19 cellular contexts compared by ENCODE assay signal in genomic region chr15:100311829-100312228, GRCh38. TPM values are rescaled to one million over a fixed set of nuclear protein-coding genes. Genes with fewer than 3 reads are reported as not detected.
DNase-seq lines count a peak whose midpoint lies in the region; ATAC-seq and TF ChIP-seq lines count a peak whose summit lies in the region.
"Had no signal": no experiment of that assay in that cellular context is flagged by ENCODE, and none has a peak within 500 bp of the region (broad histone marks: within the 10 kb centered on the region; RNA-seq: fewer than 3 reads in every experiment).

No MANE protein-coding gene starts in this region.

- H3K4me1 ChIP-seq in SK-N-SH (ENCODE audit: control insufficient read depth in 1 of 2, insufficient read depth in 2 of 2, low read depth in 1 of 2, low read length in 1 of 2) = peaks cover 0 to 12% of the 10 kb centered on the region in 2 experiments; a peak in 1 of 4 replicates
- H3K4me1 ChIP-seq in smooth muscle cell (ENCODE audit: low read depth) = peaks cover 9% of the 10 kb centered on the region

- H3K27me3 ChIP-seq in SK-N-SH (ENCODE audit: insufficient read depth) (no peaks in the 10 kb centered on the region), smooth muscle cell (ENCODE audit: low read depth) (no peaks in the 10 kb centered on the region)
- H3K27me3 ChIP-seq: MG63 had no signal

- no peak for TF ChIP-seq RAD21 in SK-N-SH (IDR thresholded peaks at IDR 0.05; ENCODE audit: low read length)

- H3K79me2 ChIP-seq in SK-N-SH (ENCODE audit: insufficient read depth) (no peaks in the 10 kb centered on the region), smooth muscle cell (ENCODE audit: low read depth) (no peaks in the 10 kb centered on the region)

- no peak for TF ChIP-seq EP300 in SK-N-SH (IDR thresholded peaks at IDR 0.05; ENCODE audit: borderline replicate concordance in 1 of 2, low read depth in 1 of 2, low read length in 1 of 2)

- H3K9me2 ChIP-seq in SK-N-SH = no peaks in the 10 kb centered on the region

- H3F3A ChIP-seq in SK-N-SH (replicated peaks; ENCODE audit: insufficient read depth) = no peaks in the 10 kb centered on the region
- H3F3A ChIP-seq in smooth muscle cell (ENCODE audit: low read depth) = no peaks in the 10 kb centered on the region

- H3K9ac ChIP-seq in SK-N-SH (no peak overlapping the region), smooth muscle cell (ENCODE audit: low read depth) (no peak overlapping the region)

- H3K36me3 ChIP-seq in SK-N-SH (replicated peaks in 1 of 2; ENCODE audit: control insufficient read depth in 1 of 2, insufficient read depth in 2 of 2, low read length in 1 of 2) (no peaks in the 10 kb centered on the region), smooth muscle cell (ENCODE audit: low read depth) (no peaks in the 10 kb centered on the region)
- H3K36me3 ChIP-seq: MG63 had no signal

- no peak for ATAC-seq in SK-N-SH treated with all-trans-retinoic acid at 6 μM for 48 hours
- no peak for ATAC-seq in GM18498 (IDR thresholded peaks at IDR 0.05; ENCODE audit: unreplicated experiment)
- ATAC-seq: Panc1 had no signal

- H3K27ac ChIP-seq in SK-N-SH (ENCODE audit: low read depth in 2 of 2, low read length in 1 of 2) (no peak overlapping the region; a peak in 1 of 4 replicates), smooth muscle cell (ENCODE audit: low read depth) (no peak overlapping the region)
- H3K27ac ChIP-seq: SK-N-MC had no signal

- DNase-seq in SK-N-SH = peak; percentile 35
- peak; percentile 84 for DNase-seq in RPMI8226
- DNase-seq in glutamatergic neuron = no peak
- DNase-seq in ureter (ENCODE audit: low spot score) = peak; percentile 18
- DNase-seq in smooth muscle cell (lab: John Stamatoyannopoulos, UW; ENCODE audit: unreplicated experiment) = no peak
- DNase-seq: C1 segment of cervical spinal cord; CD8-positive, alpha-beta memory T cell; DMS79 treated with DMSO at 0.1 percent for 48 hours; H7; IMR-90; MG63; NCI-H1048; NCI-H1694; NCI-H510A treated with DMSO at 0.1 percent for 48 hours; T-helper 1 cell had no signal

- peaks cover 6% of the 10 kb centered on the region for H3K27me3 Mint-ChIP-seq in glutamatergic neuron (ENCODE audit: unreplicated experiment)

- no peak overlapping the region for H3K4me2 ChIP-seq in SK-N-SH
- H3K4me2 ChIP-seq in smooth muscle cell = no peak overlapping the region

- WGBS in SK-N-SH (ENCODE audit: low lambda C conversion rate) = 32% methylated on average over 7 of the region's 7 CpGs
- 90% methylated on average over 7 of the region's 7 CpGs for WGBS in smooth muscle cell (ENCODE audit: low lambda C conversion rate)

- H3K9me3 Mint-ChIP-seq in glutamatergic neuron (ENCODE audit: unreplicated experiment) = peaks cover 9% of the 10 kb centered on the region
- H3K9me3 Mint-ChIP-seq: CD8-positive, alpha-beta memory T cell had no signal

- no peak overlapping the region; a peak in 1 of 4 replicates for H3K4me3 ChIP-seq in SK-N-SH (ENCODE audit: low read depth in 2 of 2, low read length in 1 of 2)
- no peak overlapping the region for H3K4me3 ChIP-seq in smooth muscle cell
- H3K4me3 ChIP-seq: MG63, SK-N-MC had no signal

- H3K27ac Mint-ChIP-seq in glutamatergic neuron (ENCODE audit: unreplicated experiment) = peak overlapping the region; percentile 62

- H3K36me3 Mint-ChIP-seq in glutamatergic neuron (ENCODE audit: unreplicated experiment) = peaks cover 12% of the 10 kb centered on the region

- H3K9me3 ChIP-seq in SK-N-SH (no peaks in the 10 kb centered on the region), smooth muscle cell (replicated peaks; ENCODE audit: low read depth) (no peaks in the 10 kb centered on the region)
- H3K9me3 ChIP-seq: MG63 had no signal

- H2AFZ ChIP-seq in SK-N-SH (ENCODE audit: low read depth) = no peak overlapping the region
- H2AFZ ChIP-seq in smooth muscle cell (ENCODE audit: low read depth) = no peak overlapping the region

- H3K4me1 Mint-ChIP-seq in glutamatergic neuron (ENCODE audit: low read depth, unreplicated experiment) = peaks cover 15% of the 10 kb centered on the region

- POLR2A ChIA-PET in SK-N-SH (lab: Yijun Ruan, JAX) = no interaction called here

- H3K4me3 Mint-ChIP-seq in glutamatergic neuron (ENCODE audit: unreplicated experiment) = no peak overlapping the region
- H3K4me3 Mint-ChIP-seq: CD8-positive, alpha-beta memory T cell had no signal

- CTCF ChIA-PET in SK-N-SH (lab: Yijun Ruan, JAX) = interaction anchor here (0.9 to 3.2 kb wide), 4 partner anchors 16 to 340 kb away, joined by 3 to 10 read pairs (median 4); partner anchors contain the start of gene ADAMTS17

- no peak for TF ChIP-seq CTCF in SK-N-SH (IDR thresholded peaks at IDR 0.05)
- TF ChIP-seq CTCF in glutamatergic neuron (IDR thresholded peaks at IDR 0.05; ENCODE audit: partially characterized antibody, unreplicated experiment) = no peak
- TF ChIP-seq CTCF in smooth muscle cell (IDR thresholded peaks at IDR 0.05; ENCODE audit: borderline replicate concordance, insufficient read depth, poor library complexity, severe bottlenecking) = no peak

- H4K20me1 ChIP-seq in SK-N-SH (ENCODE audit: insufficient read depth) = no peaks in the 10 kb centered on the region
- no peaks in the 10 kb centered on the region for H4K20me1 ChIP-seq in smooth muscle cell (ENCODE audit: low read depth)

TF ChIP-seq in SK-N-SH, 30 proteins besides CTCF, POLR2A, EP300 and RAD21 (continues in another document):
- no peak for TF ChIP-seq RXRA (IDR thresholded peaks at IDR 0.05; ENCODE audit: borderline replicate concordance, low read depth)
- TF ChIP-seq MEF2A (IDR thresholded peaks at IDR 0.05; ENCODE audit: borderline replicate concordance, low read depth) = no peak
- no peak for TF ChIP-seq TAF1 (IDR thresholded peaks at IDR 0.05; ENCODE audit: borderline replicate concordance, low read depth, low read length)
- TF ChIP-seq MAX (IDR thresholded peaks at IDR 0.05; ENCODE audit: low read depth) = no peak
- no peak for TF ChIP-seq ELF1 (IDR thresholded peaks at IDR 0.05)
- TF ChIP-seq FOXJ3 (CRISPR knock-in tag; IDR thresholded peaks at IDR 0.05) = no peak
- TF ChIP-seq TEAD4 (IDR thresholded peaks at IDR 0.05; ENCODE audit: borderline replicate concordance, insufficient read depth) = no peak
- no peak for TF ChIP-seq EZH2phosphoT487 (IDR thresholded peaks at IDR 0.05; ENCODE audit: borderline replicate concordance, low read depth)
- TF ChIP-seq TCF12 (IDR thresholded peaks at IDR 0.05) = no peak
- no peak for TF ChIP-seq ZBTB33 (IDR thresholded peaks at IDR 0.05; ENCODE audit: borderline replicate concordance, low read depth)

TF ChIP-seq in SK-N-SH treated with all-trans-retinoic acid at 6 μM for 48 hours, 23 proteins besides CTCF, POLR2A, EP300 and RAD21:
- TF ChIP-seq ESRRG (CRISPR knock-in tag; IDR thresholded peaks at IDR 0.05) (no peak), TCF4 (CRISPR knock-in tag; IDR thresholded peaks at IDR 0.05; ENCODE audit: borderline replicate concordance) (no peak), OSR1 (CRISPR knock-in tag; IDR thresholded peaks at IDR 0.05) (no peak), PATZ1 (CRISPR knock-in tag; IDR thresholded peaks at IDR 0.05; ENCODE audit: borderline replicate concordance) (no peak), TOX (CRISPR knock-in tag; IDR thresholded peaks at IDR 0.05; ENCODE audit: borderline replicate concordance) (no peak), SNAI2 (CRISPR knock-in tag; IDR thresholded peaks at IDR 0.05) (no peak), ZFP3 (CRISPR knock-in tag; IDR thresholded peaks at IDR 0.05) (no peak), GLIS3 (CRISPR knock-in tag; IDR thresholded peaks at IDR 0.05) (no peak), CSRNP3 (CRISPR knock-in tag; IDR thresholded peaks at IDR 0.05) (no peak), ZC3H10 (CRISPR knock-in tag; IDR thresholded peaks at IDR 0.05) (no peak), BACH2 (CRISPR knock-in tag; IDR thresholded peaks at IDR 0.05; ENCODE audit: borderline replicate concordance) (no peak), ARNTL (CRISPR knock-in tag; IDR thresholded peaks at IDR 0.05; ENCODE audit: borderline replicate concordance, low read depth) (no peak), ZNF8 (CRISPR knock-in tag; IDR thresholded peaks at IDR 0.05) (no peak), ZNF565 (CRISPR knock-in tag; conservative IDR thresholded peaks at IDR 0.05; ENCODE audit: low read depth) (no peak), ZFP30 (CRISPR knock-in tag; IDR thresholded peaks at IDR 0.05) (no peak), RARB (CRISPR knock-in tag; IDR thresholded peaks at IDR 0.05) (no peak), ISL1 (CRISPR knock-in tag; IDR thresholded peaks at IDR 0.05) (no peak), PPARA (CRISPR knock-in tag; IDR thresholded peaks at IDR 0.05; ENCODE audit: borderline replicate concordance) (no peak)

RNA-seq across cellular contexts. Expression of gene ADAMTS17, which starts 29.9 kb away (rescaled TPM):
- polyA plus RNA-seq in SK-N-SH (2012; rRNA removed) (not detected in 2 replicates), smooth muscle cell (3.1 and 4.5 TPM in 2 replicates)
- polyA plus RNA-seq in SK-N-SH (2012; cell fraction: cytosol; rRNA removed) = 0.04 TPM in 2 replicates
- polyA plus RNA-seq in SK-N-SH (2012; cell fraction: nucleus; rRNA removed) = 0.01 and 0.14 TPM in 2 replicates
- total RNA-seq in glutamatergic neuron (ENCODE audit: unreplicated experiment) (6.8 TPM), ureter (10.6 TPM), smooth muscle cell (0.63 and 5.7 TPM in 2 replicates)
- total RNA-seq: IMR-90 had no signal

Comparison
In these comparisons a context has a peak if more than half of its experiments do, and no peak if none do; other contexts are left out.
1. DNase-seq: peak in SK-N-SH (single experiment), RPMI8226 (single experiment) and ureter (single experiment); none in glutamatergic neuron (single experiment) and smooth muscle cell (single experiment).